36 cellular contexts compared by ENCODE assay signal in genomic region chr14:98826618-98827017, GRCh38.
DNase-seq lines count a peak whose midpoint lies in the region; ATAC-seq, FAIRE-seq and TF ChIP-seq lines count a peak whose summit lies in the region.
"Had no signal": no experiment of that assay in that cellular context is flagged by ENCODE, and none has a peak within 500 bp of the region (broad histone marks: within the 10 kb centered on the region; RNA-seq: fewer than 3 reads in every experiment).

No MANE protein-coding gene starts in this region.

- no peak overlapping the region for H3K56ac ChIP-seq in H1 (replicated peaks; ENCODE audit: insufficient read length, low read depth, low read length)

- H3K27me3 ChIP-seq in A673 (replicated peaks; ENCODE audit: insufficient read depth, low read depth, low read length, poor library complexity) (no peaks in the 10 kb centered on the region), H1 (replicated peaks in 1 of 4; ENCODE audit: control insufficient read depth in 3 of 4, extremely low read depth in 1 of 4, insufficient read depth in 3 of 4, low read length in 3 of 4) (no peaks in the 10 kb centered on the region)
- H3K27me3 ChIP-seq: BE2C, hepatocyte, vagina had no signal

- H2BK20ac ChIP-seq in H1 (ENCODE audit: low read length) = no peak overlapping the region

- H4K5ac ChIP-seq in H1 (ENCODE audit: insufficient read length, low read depth, low read length) = no peak overlapping the region

- H4K20me1 ChIP-seq in H1 (replicated peaks in 1 of 2; ENCODE audit: control insufficient read depth in 1 of 2, insufficient read depth in 2 of 2, low read length in 2 of 2) = no peaks in the 10 kb centered on the region

- TF ChIP-seq CTCF in A673 (conservative IDR thresholded peaks at IDR 0.05; ENCODE audit: low read depth, low read length) (no peak), H1 (IDR thresholded peaks at IDR 0.05; ENCODE audit: control extremely low read depth in 1 of 3, insufficient read depth in 1 of 3, low read depth in 1 of 3, low read length in 3 of 3) (no peak)

- CTCF ChIA-PET in A673 (lab: Charles Lee) = no interaction called here
- CTCF ChIA-PET in H1 (lab: Charles Lee; ENCODE audit: partially characterized antibody) = no interaction called here

- H2BK120ac ChIP-seq in H1 (replicated peaks; ENCODE audit: low read depth, low read length) = no peak overlapping the region

- H3K27ac ChIP-seq in A673 (ENCODE audit: low read depth, low read length, poor library complexity, severe bottlenecking) = no peak overlapping the region
- H3K27ac ChIP-seq in H1 (ENCODE audit: low read depth, low read length) = no peak overlapping the region
- H3K27ac ChIP-seq: esophagus muscularis mucosa, hepatocyte, lower lobe of right lung, psoas muscle, tibial artery, vagina had no signal

- H3K4me1 ChIP-seq in A673 (ENCODE audit: insufficient read depth, low read length, poor library complexity, severe bottlenecking) (no peaks in the 10 kb centered on the region), H1 (replicated peaks in 1 of 4; ENCODE audit: control insufficient read depth in 3 of 4, insufficient read depth in 4 of 4, low read length in 3 of 4) (peaks cover 0 to 3% (median 0%) of the 10 kb centered on the region in 4 experiments; a peak in 1 of 7 replicates)
- H3K4me1 ChIP-seq: BE2C, esophagus muscularis mucosa, lower lobe of right lung, psoas muscle, tibial artery, vagina had no signal

- no peak for TF ChIP-seq RAD21 in H1 (IDR thresholded peaks at IDR 0.05 in 1 of 2, conservative IDR thresholded peaks at IDR 0.05 in 1 of 2; ENCODE audit: low read depth in 2 of 2, low read length in 2 of 2)

- no peaks in the 10 kb centered on the region; the same call in 1 of the 2 replicates for H3K23me2 ChIP-seq in H1 (ENCODE audit: low read depth, low read length)

- no peak overlapping the region for H3K14ac ChIP-seq in H1 (ENCODE audit: insufficient read length)

- TF ChIP-seq EP300 in H1 (IDR thresholded peaks at IDR 0.05; ENCODE audit: borderline replicate concordance in 1 of 2, low read depth in 2 of 2, low read length in 2 of 2) = no peak

- H3K9me3 ChIP-seq in A673 (ENCODE audit: low read depth, low read length, poor library complexity, severe bottlenecking) (no peaks in the 10 kb centered on the region), H1 (ENCODE audit: insufficient read depth in 2 of 2, low read depth in 1 of 2, low read length in 1 of 2) (no peaks in the 10 kb centered on the region)
- H3K9me3 ChIP-seq: BE2C, esophagus muscularis mucosa, lower lobe of right lung, psoas muscle, SK-N-SH, tibial artery, vagina had no signal

- H3K36me3 ChIP-seq in A673 (ENCODE audit: insufficient read depth, low read length, poor library complexity, severe bottlenecking) (no peaks in the 10 kb centered on the region), H1 (ENCODE audit: control insufficient read depth in 2 of 4, insufficient read depth in 4 of 4, low read length in 3 of 4) (no peaks in the 10 kb centered on the region)
- H3K36me3 ChIP-seq: BE2C, esophagus muscularis mucosa, lower lobe of right lung, tibial artery, vagina had no signal

- H2BK5ac ChIP-seq in H1 (ENCODE audit: low read depth, low read length) = no peak overlapping the region

- 76% methylated on average over 1 of the region's 1 CpG; no CpG with 5 or more reads in 1 of the 2 experiments for WGBS in H1 (ENCODE audit: extremely low coverage in 1 of 2, insufficient coverage in 1 of 2, insufficient read length in 1 of 2, insufficient replicate concordance in 2 of 2, low coverage in 1 of 2, low lambda C conversion rate in 2 of 2, missing lambda C conversion rate in 1 of 2), 2 experiments

- no peak overlapping the region for H3K4ac ChIP-seq in H1 (replicated peaks; ENCODE audit: insufficient read length, low read depth, low read length)

- H3K4me2 ChIP-seq in H1 (ENCODE audit: insufficient read depth in 1 of 2, low read depth in 2 of 2, low read length in 2 of 2) = no peak overlapping the region
- H3K4me2 ChIP-seq: hepatocyte, SK-N-SH had no signal

- H4K8ac ChIP-seq in H1 (ENCODE audit: extremely low read depth, insufficient read depth, low read length) = no peak overlapping the region

- H3K23ac ChIP-seq in H1 (ENCODE audit: insufficient read length) = no peak overlapping the region

- peak overlapping the region; percentile 65; the same call in 1 of the 2 replicates for H2BK15ac ChIP-seq in H1 (ENCODE audit: low read length)

- H2BK12ac ChIP-seq in H1 (ENCODE audit: low read depth, low read length) = no peak overlapping the region

- no peak overlapping the region for H4K91ac ChIP-seq in H1 (replicated peaks; ENCODE audit: insufficient read length, low read length)

- H3K4me3 ChIP-seq in A673 (ENCODE audit: low read depth, low read length, poor library complexity, severe bottlenecking) (no peak overlapping the region), H1 (ENCODE audit: extremely low read depth in 1 of 4, insufficient read depth in 2 of 4, low read depth in 3 of 4, low read length in 4 of 4) (no peak overlapping the region)
- H3K4me3 ChIP-seq: esophagus muscularis mucosa, hepatocyte, K562, lower lobe of right lung, psoas muscle, tibial artery, vagina had no signal

- POLR2A ChIA-PET in A673 (lab: Charles Lee; ENCODE audit: low non-redundant PET) = no interaction called here
- POLR2A ChIA-PET in H1 (lab: Charles Lee; ENCODE audit: partially characterized antibody) = no interaction called here

- H3K9ac ChIP-seq in H1 (replicated peaks in 1 of 4; ENCODE audit: extremely low read depth in 1 of 4, low read depth in 3 of 4, low read length in 3 of 4) = no peak overlapping the region
- H3K9ac ChIP-seq: SK-N-SH had no signal

- H3K79me2 ChIP-seq in H1 (ENCODE audit: control insufficient read depth in 1 of 2, insufficient read depth in 2 of 2, low read length in 2 of 2) = no peaks in the 10 kb centered on the region
- H3K79me2 ChIP-seq: hepatocyte had no signal

- ATAC-seq in HG03139 (IDR thresholded peaks at IDR 0.05; ENCODE audit: unreplicated experiment) (no peak), HG03039 (IDR thresholded peaks at IDR 0.05; ENCODE audit: unreplicated experiment) (no peak)
- ATAC-seq: activated CD8-positive, alpha-beta memory T cell treated with anti-CD3 and anti-CD28 coated beads, Interleukin-2, amount 10 ng/mL, durations not matched to agents 7 days and 5 days; activated naive CD8-positive, alpha-beta T cell treated with anti-CD3 and anti-CD28 coated beads, Interleukin-2, amount 50 U/mL, for 24 hours; K562; lower lobe of right lung; natural killer cell; PC-3; psoas muscle; Right ventricle myocardium inferior; sciatic nerve had no signal

- H3K18ac ChIP-seq in H1 (ENCODE audit: extremely low read depth, low read length) = no peak overlapping the region

- H2AK5ac ChIP-seq in H1 (ENCODE audit: low read depth, low read length) = peak overlapping the region; percentile 48; the same call in 1 of the 2 replicates

- H3K79me1 ChIP-seq in H1 (ENCODE audit: low read depth, low read length) = no peaks in the 10 kb centered on the region

- DNase-seq in A673 (ENCODE audit: low spot score) (peak; percentile 47), DMS79 (lab: John Stamatoyannopoulos, UW) (peak; percentile 28), NCI-H1105 (lab: John Stamatoyannopoulos, UW) (peak; percentile 34), H1 (ENCODE audit: low read depth in 1 of 2, low spot score in 2 of 2) (no peak), NCI-H2171 (lab: John Stamatoyannopoulos, UW) (no peak)
- no peak for DNase-seq in activated CD4-positive, alpha-beta T cell treated with anti-CD3 and anti-CD28 coated beads, Interleukin-2, amount 50 U/mL, for 4 hours
- DNase-seq: activated CD4-positive, CD25-positive, alpha-beta regulatory T cell; activated CD8-positive, alpha-beta memory T cell treated with anti-CD3 and anti-CD28 coated beads, Interleukin-2, amount 10 ng/mL, durations not matched to agents 7 days and 5 days; activated naive CD4-positive, alpha-beta T cell; activated naive CD8-positive, alpha-beta T cell treated with anti-CD3 and anti-CD28 coated beads, Interleukin-2, amount 50 U/mL, for 24 hours; activated T-cell treated with anti-CD3 and anti-CD28 coated beads, Interleukin-2, amount 50 U/mL, for 48 hours; BE2C; dermis blood vessel endothelial cell; DMS153; GDM1; lower lobe of right lung; natural killer cell; NCI-H1436 treated with DMSO at 0.1 percent for 48 hours; occipital lobe; PC-3; psoas muscle; SK-N-SH; stimulated activated CD4-positive, alpha-beta T cell treated with anti-CD3 and anti-CD28 coated beads, Interleukin-12 subunit alpha, Interleukin-12 subunit beta, amount 100 ng/mL, for 4 hours; stimulated activated CD4-positive, alpha-beta T cell treated with anti-CD3 and anti-CD28 coated beads, Interleukin-2, amount 100 ng/mL, for 48 hours; tibial artery had no signal

- intact Hi-C loops in A673 (cut with micrococcal nuclease; ENCODE audit: unreplicated experiment) = no loop called here

- no peak for TF ChIP-seq POLR2A in H1 (IDR thresholded peaks at IDR 0.05; ENCODE audit: control extremely low read depth in 1 of 2, low read depth in 2 of 2, low read length in 2 of 2)

- BruUV-seq in A673 (replicated peaks; lab: Mats Ljungman, UMichigan) = no TSS peak

- no peak overlapping the region for H2AFZ ChIP-seq in H1 (ENCODE audit: low read length)
- H2AFZ ChIP-seq: hepatocyte had no signal

- FAIRE-seq in H1 (lab: Jason Lieb, UNC) = no peak
- FAIRE-seq: endometrium, frontal cortex, K562, TTC549 had no signal

TF ChIP-seq in H1, 55 proteins besides CTCF, POLR2A, EP300 and RAD21:
- TF ChIP-seq CBX8 (IDR thresholded peaks at IDR 0.05; ENCODE audit: borderline replicate concordance, low read depth, low read length) (no peak), BACH1 (IDR thresholded peaks at IDR 0.05; ENCODE audit: low read length) (no peak), E2F6 (IDR thresholded peaks at IDR 0.05) (no peak), TEAD4 (IDR thresholded peaks at IDR 0.05; ENCODE audit: low read depth, low read length) (no peak), POU5F1 (IDR thresholded peaks at IDR 0.05; ENCODE audit: low read depth, low read length) (no peak), SP4 (IDR thresholded peaks at IDR 0.05; ENCODE audit: low read length) (no peak), MAFK (IDR thresholded peaks at IDR 0.05; ENCODE audit: low read depth, low read length) (no peak), CREB1 (IDR thresholded peaks at IDR 0.05) (no peak)
TF ChIP-seq in H1: peak in this region for 0.

Comparison
In these comparisons a context has a peak if more than half of its experiments do, and no peak if none do; other contexts are left out.
1. DNase-seq: peak in A673 (single experiment), DMS79 (single experiment) and NCI-H1105 (single experiment); none in H1 (0 of 2), activated CD4-positive, alpha-beta T cell treated with anti-CD3 and anti-CD28 coated beads, Interleukin-2, amount 50 U/mL, for 4 hours (0 of 2) and NCI-H2171 (single experiment).